In the genomic region with DNA sequence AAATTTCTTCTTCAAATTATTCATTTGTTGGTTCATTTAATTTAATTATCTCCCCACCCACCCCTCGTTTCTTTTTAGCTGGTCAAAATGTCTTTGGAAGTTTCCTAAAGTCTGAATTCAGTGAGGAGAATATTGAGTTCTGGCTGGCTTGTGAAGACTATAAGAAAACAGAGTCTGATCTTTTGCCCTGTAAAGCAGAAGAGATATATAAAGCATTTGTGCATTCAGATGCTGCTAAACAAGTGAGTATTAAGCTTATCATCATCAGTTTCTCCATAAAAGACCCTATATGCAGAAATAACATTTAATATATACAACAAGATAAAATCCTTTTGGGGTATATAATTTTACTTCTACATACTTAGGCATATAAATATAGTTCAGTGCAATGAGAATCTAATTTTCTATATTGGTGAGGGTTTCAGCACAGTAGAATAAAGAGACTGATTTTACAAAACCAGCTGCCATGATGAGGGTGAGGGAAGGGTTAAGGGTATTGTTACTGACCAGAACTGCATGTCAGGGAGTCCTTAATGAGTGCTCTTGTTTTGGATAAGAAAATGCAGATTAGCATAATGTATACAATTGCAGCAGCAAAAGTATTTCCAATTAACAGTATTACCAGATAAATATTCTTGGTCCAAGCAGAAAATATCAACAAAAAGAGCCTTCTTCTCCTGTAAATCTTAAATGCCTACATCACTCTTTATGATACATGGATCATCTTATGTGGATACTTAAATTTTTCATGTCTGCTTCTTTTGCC, we compare ENCODE assay signal across 13 cellular contexts. TPM values are rescaled to one million over a fixed set of nuclear protein-coding genes. Genes with fewer than 3 reads are reported as not detected.
A peak's percentile ranks its signal among the peaks of the same experiment; 100 is the strongest.
DNase-seq lines count a peak whose midpoint lies in the region; ATAC-seq, FAIRE-seq and TF ChIP-seq lines count a peak whose summit lies in the region.
"Had no signal": no experiment of that assay in that cellular context is flagged by ENCODE, and none has a peak within 500 bp of the region (broad histone marks: within the 10 kb centered on the region; RNA-seq: fewer than 3 reads in every experiment).

No MANE protein-coding gene starts in this region.

- H2BK120ac ChIP-seq in mesendoderm (ENCODE audit: low read depth, low read length): no peak overlapping the region

- WGBS in mesendoderm (ENCODE audit: extremely low coverage, insufficient coverage, low lambda C conversion rate): no CpG with 5 or more reads among the region's 1 CpG

- no peak for ATAC-seq in activated T-cell treated with anti-CD3 and anti-CD28 coated beads, Interleukin-2, amount 50 U/mL, for 72 hours (replicated peaks in 1 of 2)
- no peak for ATAC-seq in activated B cell treated with CpG ODN at 0.5 μM for 24 hours (ENCODE audit: low read depth)
- no peak for ATAC-seq in lower lobe of right lung
- no peak for ATAC-seq in upper lobe of right lung
- ATAC-seq: Panc1 had no signal

- no peak overlapping the region for H3K9ac ChIP-seq in mesendoderm (ENCODE audit: low read length)

- peaks cover 6 to 21% of the 10 kb centered on the region in 2 donors for H3K36me3 Mint-ChIP-seq in activated T-cell treated with anti-CD3 and anti-CD28 coated beads, Interleukin-2, amount 50 U/mL, for 72 hours (ENCODE audit: insufficient read depth in 2 of 2)
- H3K36me3 Mint-ChIP-seq in activated B cell treated with CpG ODN at 0.5 μM for 24 hours (ENCODE audit: low read depth): peaks cover 58% of the 10 kb centered on the region

- no peaks in the 10 kb centered on the region for H3K79me2 ChIP-seq in mesendoderm (ENCODE audit: control insufficient read depth, insufficient read depth, low read length)

- no peak overlapping the region for H4K5ac ChIP-seq in mesendoderm (ENCODE audit: low read length)

- H3K4ac ChIP-seq in mesendoderm (ENCODE audit: low read depth, low read length): no peak overlapping the region

- no peak overlapping the region for H2BK5ac ChIP-seq in mesendoderm (ENCODE audit: low read length)

- POLR2A ChIA-PET in activated B cell treated with CpG ODN at 0.5 μM for 24 hours (lab: Charles Lee): interaction anchor here (0.7 to 3.2 kb wide), 16 partner anchors 13 to 543 kb away, joined by 3 to 38 read pairs (median 6); no protein-coding TSS in a partner anchor

- FAIRE-seq in RCC 7860 (lab: Jason Lieb, UNC): no peak
- FAIRE-seq: bronchial epithelial cell had no signal

- H3K27me3 Mint-ChIP-seq in activated T-cell treated with anti-CD3 and anti-CD28 coated beads, Interleukin-2, amount 50 U/mL, for 72 hours (ENCODE audit: low read depth): no peaks in the 10 kb centered on the region
- no peaks in the 10 kb centered on the region for H3K27me3 Mint-ChIP-seq in activated B cell treated with CpG ODN at 0.5 μM for 24 hours

- peaks cover 11% of the 10 kb centered on the region for H3K4me1 ChIP-seq in lower lobe of right lung
- H3K4me1 ChIP-seq in upper lobe of right lung: peaks cover 4% of the 10 kb centered on the region
- H3K4me1 ChIP-seq in mesendoderm (ENCODE audit: control insufficient read depth, low read depth, low read length): no peaks in the 10 kb centered on the region

- H3K79me1 ChIP-seq in mesendoderm (ENCODE audit: low read length): no peaks in the 10 kb centered on the region

- H3K36me3 ChIP-seq in lower lobe of right lung (no peaks in the 10 kb centered on the region), upper lobe of right lung (no peaks in the 10 kb centered on the region), mesendoderm (ENCODE audit: control insufficient read depth, insufficient read depth, low read length) (no peaks in the 10 kb centered on the region)
- H3K36me3 ChIP-seq: thyroid gland had no signal

- H3K4me3 Mint-ChIP-seq in activated T-cell treated with anti-CD3 and anti-CD28 coated beads, Interleukin-2, amount 50 U/mL, for 72 hours: peak overlapping the region; percentile 92 to 95
- peak overlapping the region; percentile 88 for H3K4me3 Mint-ChIP-seq in activated B cell treated with CpG ODN at 0.5 μM for 24 hours

- H3K18ac ChIP-seq in mesendoderm (ENCODE audit: low read length): no peak overlapping the region

- H3K56ac ChIP-seq in mesendoderm (ENCODE audit: low read length): no peak overlapping the region

- intact Hi-C loops in activated B cell treated with CpG ODN at 0.5 μM for 24 hours (cut with micrococcal nuclease) (no loop called here), lower lobe of right lung (cut with DNase I) (no loop called here), upper lobe of right lung (cut with DNase I) (no loop called here)

- CTCF ChIA-PET in activated B cell treated with CpG ODN at 0.5 μM for 24 hours (lab: Charles Lee): interaction anchor here (1.2 to 7.4 kb wide), 8 partner anchors 27 to 103 kb away, joined by 4 to 109 read pairs (median 14); no protein-coding TSS in a partner anchor

- H3K4me3 ChIP-seq in lower lobe of right lung: peak overlapping the region; percentile 28
- H3K4me3 ChIP-seq in upper lobe of right lung: peak overlapping the region; percentile 37
- no peak overlapping the region for H3K4me3 ChIP-seq in mesendoderm (ENCODE audit: low read length)
- H3K4me3 ChIP-seq: thyroid gland had no signal

- DNase-seq in activated T-cell treated with anti-CD3 and anti-CD28 coated beads, Interleukin-2, amount 50 U/mL, for 72 hours: no peak
- no peak for DNase-seq in activated T-cell treated with anti-CD3 and anti-CD28 coated beads, Interleukin-2, amount 50 U/mL, for 1 hour
- DNase-seq in activated B cell treated with CpG ODN at 0.5 μM for 24 hours: no peak
- DNase-seq in lower lobe of right lung: no peak
- DNase-seq in upper lobe of right lung: no peak
- DNase-seq in NCI-H1092 (lab: John Stamatoyannopoulos, UW): no peak
- DNase-seq in RCC 7860 (ENCODE audit: low spot score): no peak
- DNase-seq in mesendoderm: no peak
- DNase-seq: NCI-H2171 treated with DMSO at 0.1 percent for 48 hours, retina, thyroid gland had no signal

- H3K27me3 ChIP-seq in lower lobe of right lung (ENCODE audit: low read depth): no peaks in the 10 kb centered on the region
- H3K27me3 ChIP-seq in upper lobe of right lung: no peaks in the 10 kb centered on the region
- H3K27me3 ChIP-seq in mesendoderm (ENCODE audit: insufficient read depth, low read length, poor library complexity): no peaks in the 10 kb centered on the region
- H3K27me3 ChIP-seq: thyroid gland had no signal

- H3K4me1 Mint-ChIP-seq in activated T-cell treated with anti-CD3 and anti-CD28 coated beads, Interleukin-2, amount 50 U/mL, for 72 hours (ENCODE audit: low read depth): peaks cover 61% of the 10 kb centered on the region
- H3K4me1 Mint-ChIP-seq in activated B cell treated with CpG ODN at 0.5 μM for 24 hours: peaks cover 65% of the 10 kb centered on the region

- H3K27ac ChIP-seq in lower lobe of right lung: peak overlapping the region; percentile 5
- no peak overlapping the region for H3K27ac ChIP-seq in upper lobe of right lung
- no peak overlapping the region for H3K27ac ChIP-seq in mesendoderm (ENCODE audit: low read depth, low read length)
- H3K27ac ChIP-seq: thyroid gland had no signal

- H4K8ac ChIP-seq in mesendoderm (ENCODE audit: low read depth, low read length): no peak overlapping the region

- H3K9me3 Mint-ChIP-seq in activated T-cell treated with anti-CD3 and anti-CD28 coated beads, Interleukin-2, amount 50 U/mL, for 72 hours: no peaks in the 10 kb centered on the region
- H3K9me3 Mint-ChIP-seq in activated B cell treated with CpG ODN at 0.5 μM for 24 hours: no peaks in the 10 kb centered on the region

- peak overlapping the region; percentile 93 for H3K27ac Mint-ChIP-seq in activated T-cell treated with anti-CD3 and anti-CD28 coated beads, Interleukin-2, amount 50 U/mL, for 72 hours
- H3K27ac Mint-ChIP-seq in activated B cell treated with CpG ODN at 0.5 μM for 24 hours: peak overlapping the region; percentile 68

- no peak for TF ChIP-seq CTCF in activated B cell treated with CpG ODN at 0.5 μM for 24 hours (IDR thresholded peaks at IDR 0.05)
- TF ChIP-seq CTCF in lower lobe of right lung (IDR thresholded peaks at IDR 0.05): no peak
- TF ChIP-seq CTCF in upper lobe of right lung (IDR thresholded peaks at IDR 0.05): no peak

- no peak overlapping the region for H3K4me2 ChIP-seq in mesendoderm (ENCODE audit: low read length)

- no peaks in the 10 kb centered on the region for H3K9me3 ChIP-seq in lower lobe of right lung
- H3K9me3 ChIP-seq in upper lobe of right lung: no peaks in the 10 kb centered on the region
- H3K9me3 ChIP-seq: thyroid gland had no signal

- H2BK15ac ChIP-seq in mesendoderm (replicated peaks; ENCODE audit: low read depth): no peak overlapping the region

- no peak overlapping the region for H3K23ac ChIP-seq in mesendoderm (ENCODE audit: low read length)

- no peak overlapping the region for H2AK5ac ChIP-seq in mesendoderm (ENCODE audit: low read length)

RNA-seq across cellular contexts. Expression of a gene that starts 2.8 kb away (rescaled TPM):
- 10 to 100 TPM; 25.8 to 30.7 TPM for total RNA-seq in activated T-cell treated with anti-CD3 and anti-CD28 coated beads, Interleukin-2, amount 50 U/mL, for 72 hours
- 52.9 and 56.8 TPM in 2 replicates for total RNA-seq in activated B cell treated with CpG ODN at 0.5 μM for 24 hours
- total RNA-seq in lower lobe of right lung: 16.3 TPM
- 27.8 TPM for total RNA-seq in upper lobe of right lung
- not detected for polyA plus RNA-seq in mesendoderm (2013, experiment 1 of 2)
- not detected for polyA plus RNA-seq in mesendoderm (2013, experiment 2 of 2)
- total RNA-seq: bronchial epithelial cell had no signal

RNA-seq across cellular contexts. Expression of a gene that starts 57.6 kb away (rescaled TPM):
- not detected for total RNA-seq in activated T-cell treated with anti-CD3 and anti-CD28 coated beads, Interleukin-2, amount 50 U/mL, for 72 hours
- 0.49 and 0.60 TPM in 2 replicates for total RNA-seq in activated B cell treated with CpG ODN at 0.5 μM for 24 hours
- total RNA-seq in lower lobe of right lung: 5.0 TPM
- total RNA-seq in upper lobe of right lung: 4.7 TPM
- not detected for polyA plus RNA-seq in mesendoderm (2013, experiment 1 of 2)
- not detected for polyA plus RNA-seq in mesendoderm (2013, experiment 2 of 2)
- total RNA-seq: bronchial epithelial cell, thyroid gland had no signal
